1 cellular context compared by ENCODE assay signal in genomic region chr17:44362964-44363612, GRCh38.
TF ChIP-seq lines count a peak whose summit lies in the region.

No MANE protein-coding gene starts in this region.

TF ChIP-seq in endothelial cell of umbilical vein, 7 proteins besides CTCF, POLR2A, EP300 and RAD21:
- TF ChIP-seq MAX (IDR thresholded peaks at IDR 0.05; ENCODE audit: insufficient read depth, insufficient read length) (no peak), EZH2 (IDR thresholded peaks at IDR 0.05; ENCODE audit: borderline replicate concordance, low read depth, low read length, severe bottlenecking) (no peak), FOS (IDR thresholded peaks at IDR 0.05; ENCODE audit: borderline replicate concordance, insufficient read depth, low read length) (no peak), MYC (IDR thresholded peaks at IDR 0.05; ENCODE audit: low read depth, low read length) (no peak), GATA2 (IDR thresholded peaks at IDR 0.05; ENCODE audit: insufficient read depth, insufficient read length, low read depth, low read length) (no peak), POLR2AphosphoS5 (IDR thresholded peaks at IDR 0.05; ENCODE audit: insufficient read depth, low read depth, low read length) (no peak), JUN (IDR thresholded peaks at IDR 0.05; ENCODE audit: borderline replicate concordance, insufficient read depth, insufficient read length, low read depth) (no peak)
